ENCODE assay signal across 1 cellular context in genomic region chr19:12788025-12788681, GRCh38.
TF ChIP-seq lines count a peak whose summit lies in the region.

No MANE protein-coding gene starts in this region.

TF ChIP-seq in H1, 55 proteins besides CTCF, POLR2A, EP300 and RAD21:
- no peak for TF ChIP-seq EZH2 (IDR thresholded peaks at IDR 0.05; ENCODE audit: low read depth, low read length, severe bottlenecking)
- no peak for TF ChIP-seq TBP (IDR thresholded peaks at IDR 0.05; ENCODE audit: low read depth, low read length)
- no peak for TF ChIP-seq RFX5 (IDR thresholded peaks at IDR 0.05; ENCODE audit: borderline replicate concordance, low read depth, low read length)
- no peak for TF ChIP-seq CBX5 (IDR thresholded peaks at IDR 0.05; ENCODE audit: low read depth, low read length)
- TF ChIP-seq SUZ12 (IDR thresholded peaks at IDR 0.05; ENCODE audit: low read length), result no peak
- TF ChIP-seq JUN (IDR thresholded peaks at IDR 0.05; ENCODE audit: low read depth, low read length), result no peak
